7 cellular contexts compared by ENCODE assay signal in the genomic region with DNA sequence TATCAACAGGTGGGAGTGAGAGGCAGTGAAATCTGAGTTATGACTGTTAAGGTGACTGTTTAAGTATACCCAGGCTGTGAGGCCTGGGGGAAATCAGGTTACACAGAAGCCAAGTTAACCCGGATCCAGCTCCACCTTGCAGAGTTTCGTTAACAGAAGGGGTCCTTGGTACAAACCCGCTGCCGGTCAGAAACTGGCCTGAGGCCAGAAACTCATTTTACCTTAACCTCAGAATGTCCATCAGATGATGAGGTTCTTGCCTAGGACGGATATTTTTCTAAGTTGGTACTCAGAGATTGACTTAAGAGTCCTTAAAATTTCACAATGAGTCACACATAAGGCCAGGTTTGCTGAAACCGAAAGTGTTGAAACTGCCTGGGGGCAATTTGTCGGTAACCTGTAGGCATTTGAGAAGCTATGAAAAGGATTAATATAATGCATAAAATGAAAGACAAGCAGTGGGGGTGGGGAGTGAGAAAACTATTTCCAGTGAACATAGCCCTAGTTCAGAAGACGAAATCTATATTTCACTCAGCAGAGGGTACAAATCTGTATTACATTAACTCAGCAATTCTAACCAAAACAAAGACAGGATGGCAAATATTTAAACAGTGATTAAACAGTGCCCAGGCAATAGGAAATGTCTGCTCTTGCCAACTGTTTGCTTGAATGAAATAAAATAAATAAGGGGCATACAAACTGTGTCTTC.
DNase-seq lines count a peak whose midpoint lies in the region; ATAC-seq, FAIRE-seq and TF ChIP-seq lines count a peak whose summit lies in the region.

No MANE protein-coding gene starts in this region.

- H3K4me3 ChIP-seq in PC-3 (ENCODE audit: low read length) (peak overlapping the region; percentile 57), body of pancreas (no peak overlapping the region), small intestine (ENCODE audit: low read depth in 1 of 2, low read length in 2 of 2) (no peak overlapping the region)

- no peaks in the 10 kb centered on the region for H3K9me2 ChIP-seq in PC-3 (replicated peaks; ENCODE audit: low read length)

- TF ChIP-seq CTCF in PC-3 (conservative IDR thresholded peaks at IDR 0.05; ENCODE audit: low read depth, low read length) = no peak
- peak in 3 of 7 experiments; percentile 7 to 15 (median 11) for TF ChIP-seq CTCF in body of pancreas (IDR thresholded peaks at IDR 0.05)
- TF ChIP-seq CTCF in GM10248 (IDR thresholded peaks at IDR 0.05; ENCODE audit: control extremely low read depth, extremely low read depth, low read depth, missing control alignments) = no peak

- no peaks in the 10 kb centered on the region for H4K20me1 ChIP-seq in PC-3 (ENCODE audit: low read length)

- intact Hi-C loops in PC-3 (cut with micrococcal nuclease) (loop anchor here (1.0 to 5.0 kb wide), 2 partner anchors 9 to 41 kb away; no protein-coding TSS in a partner anchor), body of pancreas (cut with DNase I) (no loop called here)

- no peaks in the 10 kb centered on the region for H3K9me3 ChIP-seq in PC-3 (ENCODE audit: low read length)
- H3K9me3 ChIP-seq in body of pancreas = no peaks in the 10 kb centered on the region
- no peaks in the 10 kb centered on the region for H3K9me3 ChIP-seq in small intestine (ENCODE audit: control insufficient read depth, low read depth)

- no peak for FAIRE-seq in small intestine (lab: Jason Lieb, UNC)

- H3K4me1 ChIP-seq in PC-3 (ENCODE audit: insufficient read depth, low read length) (peaks cover 23% of the 10 kb centered on the region), body of pancreas (peaks cover 20% of the 10 kb centered on the region), small intestine (ENCODE audit: control insufficient read depth in 2 of 2, insufficient read depth in 1 of 2, low read depth in 1 of 2, low read length in 1 of 2) (peaks cover 0 to 4% of the 10 kb centered on the region in 2 donors)

- no TSS peak for BruUV-seq in PC-3 (replicated peaks; lab: Mats Ljungman, UMichigan)

- H3K27me3 ChIP-seq in PC-3 (ENCODE audit: low read length) = no peaks in the 10 kb centered on the region
- H3K27me3 ChIP-seq in body of pancreas = peaks cover 0 to 7% of the 10 kb centered on the region in 2 donors
- no peaks in the 10 kb centered on the region for H3K27me3 ChIP-seq in small intestine (ENCODE audit: control insufficient read depth in 2 of 2, insufficient read depth in 2 of 2, low read length in 2 of 2)

- peak; percentile 47 for ATAC-seq in GM19351 (IDR thresholded peaks at IDR 0.05; ENCODE audit: unreplicated experiment)
- ATAC-seq in HG03196 (IDR thresholded peaks at IDR 0.05; ENCODE audit: unreplicated experiment) = peak; percentile 66
- ATAC-seq in PC-3 = peak; percentile 89
- peak; percentile 95 for ATAC-seq in body of pancreas

- peak overlapping the region; percentile 75 for H3K4me2 ChIP-seq in PC-3 (ENCODE audit: low read length)

- DNase-seq in PC-3 (peak; percentile 76), body of pancreas (peak; percentile 31 to 62 (median 54)), small intestine (peak; percentile 59), GM10248 (ENCODE audit: extremely low spot score) (no peak), NCI-H524 (lab: John Stamatoyannopoulos, UW) (no peak)

- 14 to 16% methylated on average over 8 of the region's 8 CpGs for WGBS in body of pancreas, 2 donors
- WGBS in small intestine, 3 donors = 22 to 44% (median 24%) methylated on average over 8 of the region's 8 CpGs

- H3K27ac ChIP-seq in PC-3 (ENCODE audit: low read length) (peak overlapping the region; percentile 86), body of pancreas (peak overlapping the region; percentile 63 to 80 (median 70)), small intestine (ENCODE audit: low read depth in 1 of 2, low read length in 1 of 2) (peak overlapping the region; percentile 63 to 65)

- peak overlapping the region; percentile 49 for H2AFZ ChIP-seq in PC-3 (ENCODE audit: low read length)

- POLR2A ChIA-PET in PC-3 (lab: Charles Lee; ENCODE audit: unreplicated experiment) = interaction anchor here (0.7 kb wide), 1 partner anchor 51 kb away, joined by 3 read pairs; no protein-coding TSS in a partner anchor
- POLR2A ChIA-PET in GM10248 (lab: Yijun Ruan, JAX) = no interaction called here

- CTCF ChIA-PET in PC-3 (lab: Charles Lee) = no interaction called here
- CTCF ChIA-PET in GM10248 (lab: Yijun Ruan, JAX) = interaction anchor here (1.1 to 2.6 kb wide), 2 partner anchors 15 to 703 kb away, joined by 3 to 5 read pairs; no protein-coding TSS in a partner anchor

- H3K36me3 ChIP-seq in PC-3 (ENCODE audit: low read depth, low read length) (no peaks in the 10 kb centered on the region), body of pancreas (replicated peaks in 1 of 2; ENCODE audit: insufficient read depth in 1 of 2, low read depth in 2 of 2) (no peaks in the 10 kb centered on the region), small intestine (ENCODE audit: control insufficient read depth in 2 of 2, insufficient read depth in 2 of 2, low read length in 2 of 2) (no peaks in the 10 kb centered on the region)

- no peak for TF ChIP-seq POLR2A in body of pancreas (IDR thresholded peaks at IDR 0.05)

- H3F3A ChIP-seq in PC-3 (ENCODE audit: low read length, unreplicated experiment) = no peaks in the 10 kb centered on the region

- no peaks in the 10 kb centered on the region for H3K79me2 ChIP-seq in PC-3 (ENCODE audit: low read length)

- peak overlapping the region; percentile 53 for H3K9ac ChIP-seq in PC-3 (ENCODE audit: low read length)

Comparison
In these comparisons a context has a peak if more than half of its experiments do, and no peak if none do; other contexts are left out.
1. DNase-seq: peak in PC-3 (single experiment), body of pancreas (4 of 4) and small intestine (single experiment); none in GM10248 (single experiment) and NCI-H524 (0 of 2).
2. Peak in every context shown above with its lines, with median percentiles within 50 percentile points of each other: ATAC-seq and H3K27ac ChIP-seq.